1 cellular context compared by ENCODE assay signal in the genomic region with DNA sequence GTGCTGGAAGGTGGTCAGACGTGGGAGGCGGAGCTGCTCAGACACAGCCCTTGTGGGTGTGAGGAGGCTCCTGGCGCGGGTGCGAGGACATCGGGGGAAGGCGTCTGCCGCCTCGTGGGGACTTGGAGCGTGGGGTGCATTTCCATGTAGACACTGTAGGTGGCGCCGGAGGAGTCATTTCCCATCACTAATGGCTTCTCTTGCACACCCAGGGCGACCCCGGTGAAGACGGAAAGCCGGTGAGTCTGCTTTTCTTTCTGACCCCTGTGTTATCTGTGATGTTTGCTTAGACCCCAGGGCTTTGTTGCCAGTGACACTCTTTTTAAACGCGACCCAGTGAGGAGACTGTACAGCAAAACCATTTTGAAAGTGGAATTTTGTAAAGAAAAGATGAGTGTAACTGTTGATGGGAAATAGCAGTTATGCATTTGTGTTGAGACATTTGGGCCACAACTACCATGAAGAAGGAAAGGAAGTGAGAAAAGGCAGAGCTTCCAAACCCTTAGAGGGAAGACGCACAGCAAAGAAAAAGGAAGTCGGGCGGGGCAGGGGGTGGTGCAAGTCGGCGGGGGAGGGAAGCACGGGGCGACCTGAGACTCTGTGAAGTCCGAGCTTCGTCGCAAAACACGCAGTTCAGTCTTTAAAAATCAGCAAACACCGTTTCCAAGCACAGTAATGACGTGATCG.
TF ChIP-seq lines count a peak whose summit lies in the region.

No MANE protein-coding gene starts in this region.

TF ChIP-seq in A549, 52 proteins besides CTCF, POLR2A, EP300 and RAD21 (continued from another document):
- TF ChIP-seq, protein P1, sequence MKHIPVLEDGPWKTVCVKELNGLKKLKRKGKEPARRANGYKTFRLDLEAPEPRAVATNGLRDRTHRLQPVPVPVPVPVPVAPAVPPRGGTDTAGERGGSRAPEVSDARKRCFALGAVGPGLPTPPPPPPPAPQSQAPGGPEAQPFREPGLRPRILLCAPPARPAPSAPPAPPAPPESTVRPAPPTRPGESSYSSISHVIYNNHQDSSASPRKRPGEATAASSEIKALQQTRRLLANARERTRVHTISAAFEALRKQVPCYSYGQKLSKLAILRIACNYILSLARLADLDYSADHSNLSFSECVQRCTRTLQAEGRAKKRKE (CRISPR knock-in tag; IDR thresholded peaks at IDR 0.05; ENCODE audit: low read depth): no peak
- TF ChIP-seq GATA3 (IDR thresholded peaks at IDR 0.05; ENCODE audit: borderline replicate concordance) (no peak), EHF (CRISPR knock-in tag; IDR thresholded peaks at IDR 0.05) (no peak), KDM1A (IDR thresholded peaks at IDR 0.05; ENCODE audit: low read depth) (no peak), CBX8 (IDR thresholded peaks at IDR 0.05) (no peak), MAX (IDR thresholded peaks at IDR 0.05) (no peak), USF2 (IDR thresholded peaks at IDR 0.05) (no peak), NFE2L2 (conservative IDR thresholded peaks at IDR 0.05; ENCODE audit: low read length) (no peak), SMC3 (IDR thresholded peaks at IDR 0.05) (no peak), RNF2 (IDR thresholded peaks at IDR 0.05; ENCODE audit: borderline replicate concordance, low read depth) (no peak)
- TF ChIP-seq, protein P2, sequence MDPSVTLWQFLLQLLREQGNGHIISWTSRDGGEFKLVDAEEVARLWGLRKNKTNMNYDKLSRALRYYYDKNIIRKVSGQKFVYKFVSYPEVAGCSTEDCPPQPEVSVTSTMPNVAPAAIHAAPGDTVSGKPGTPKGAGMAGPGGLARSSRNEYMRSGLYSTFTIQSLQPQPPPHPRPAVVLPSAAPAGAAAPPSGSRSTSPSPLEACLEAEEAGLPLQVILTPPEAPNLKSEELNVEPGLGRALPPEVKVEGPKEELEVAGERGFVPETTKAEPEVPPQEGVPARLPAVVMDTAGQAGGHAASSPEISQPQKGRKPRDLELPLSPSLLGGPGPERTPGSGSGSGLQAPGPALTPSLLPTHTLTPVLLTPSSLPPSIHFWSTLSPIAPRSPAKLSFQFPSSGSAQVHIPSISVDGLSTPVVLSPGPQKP (IDR thresholded peaks at IDR 0.05; ENCODE audit: low read depth, low read length): no peak
